8 cellular contexts compared by ENCODE assay signal in the genomic region with DNA sequence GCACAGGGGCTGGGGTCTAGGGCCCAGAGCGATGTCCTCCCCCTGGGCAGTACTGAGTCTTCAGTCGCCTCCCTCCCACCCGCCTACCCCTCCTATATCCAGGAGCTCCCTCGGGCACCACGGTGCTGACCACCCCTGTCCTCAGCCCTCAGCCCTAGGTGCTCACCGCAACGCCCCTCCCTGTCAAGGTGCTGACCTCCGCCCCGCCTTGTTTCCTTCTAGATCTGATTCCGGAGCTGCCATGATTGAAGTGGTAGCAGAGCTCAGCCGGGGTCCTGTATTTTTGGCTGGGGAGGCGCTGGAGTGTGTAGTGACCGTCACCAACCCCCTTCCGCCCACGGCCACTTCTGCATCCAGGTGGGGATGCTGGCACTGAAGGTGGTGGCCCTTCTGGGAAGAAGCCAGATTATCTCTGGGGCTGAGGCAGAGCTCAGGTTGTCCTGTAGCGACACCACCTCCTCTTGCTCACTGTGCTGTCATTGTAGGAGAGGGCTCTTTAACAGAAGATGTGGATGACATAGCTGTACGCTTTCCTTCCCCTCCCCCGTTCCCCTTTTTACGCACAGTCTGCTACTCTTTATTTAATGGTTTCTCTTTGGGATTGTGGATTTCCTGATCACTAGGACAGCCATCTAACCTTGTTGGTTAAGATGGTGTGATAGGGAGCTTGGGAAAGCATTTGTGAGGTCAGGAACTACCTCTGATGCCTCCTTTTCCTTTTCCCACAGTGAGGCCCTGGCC. TPM values are rescaled to one million over a fixed set of nuclear protein-coding genes. Genes with fewer than 3 reads are reported as not detected.
DNase-seq lines count a peak whose midpoint lies in the region; ATAC-seq and TF ChIP-seq lines count a peak whose summit lies in the region.

No MANE protein-coding gene starts in this region.

- peaks cover 21% of the 10 kb centered on the region for H3K4me1 ChIP-seq in A673 (ENCODE audit: insufficient read depth, low read length, poor library complexity, severe bottlenecking)

- peak overlapping the region; percentile 94 for H3K27ac Mint-ChIP-seq in T-helper 17 cell
- H3K27ac Mint-ChIP-seq in stimulated activated naive B cell treated with anti-CD40 and anti-IgM and Interleukin-4, amounts not matched to agents 10 μg/mL and 1 μg/mL and 100 μg/mL, for 72 hours = peak overlapping the region; percentile 96

- peak overlapping the region; percentile 96 for H3K4me3 ChIP-seq in A673 (ENCODE audit: low read depth, low read length, poor library complexity, severe bottlenecking)

- H3K4me3 Mint-ChIP-seq in T-helper 17 cell = peak overlapping the region; percentile 98
- peak overlapping the region; percentile 94 to 95 for H3K4me3 Mint-ChIP-seq in stimulated activated naive B cell treated with anti-CD40 and anti-IgM and Interleukin-4, amounts not matched to agents 10 μg/mL and 1 μg/mL and 100 μg/mL, for 72 hours

- no peak for TF ChIP-seq CTCF in A673 (conservative IDR thresholded peaks at IDR 0.05; ENCODE audit: low read depth, low read length)

- H3K9me3 ChIP-seq in A673 (ENCODE audit: low read depth, low read length, poor library complexity, severe bottlenecking) = no peaks in the 10 kb centered on the region
- no peaks in the 10 kb centered on the region for H3K9me3 ChIP-seq in T-helper 17 cell (ENCODE audit: control insufficient read depth, low read length, poor library complexity, severe bottlenecking)

- CTCF ChIA-PET in A673 (lab: Charles Lee) = no interaction called here

- H3K27me3 Mint-ChIP-seq in T-helper 17 cell = no peaks in the 10 kb centered on the region
- no peaks in the 10 kb centered on the region for H3K27me3 Mint-ChIP-seq in stimulated activated naive B cell treated with anti-CD40 and anti-IgM and Interleukin-4, amounts not matched to agents 10 μg/mL and 1 μg/mL and 100 μg/mL, for 72 hours

- peaks cover 12% of the 10 kb centered on the region for H3K36me3 ChIP-seq in A673 (ENCODE audit: insufficient read depth, low read length, poor library complexity, severe bottlenecking)

- H3K9me3 Mint-ChIP-seq in stimulated activated naive B cell treated with anti-CD40 and anti-IgM and Interleukin-4, amounts not matched to agents 10 μg/mL and 1 μg/mL and 100 μg/mL, for 72 hours = no peaks in the 10 kb centered on the region

- BruUV-seq in A673 (replicated peaks; lab: Mats Ljungman, UMichigan) = no TSS peak

- H3K36me3 Mint-ChIP-seq in T-helper 17 cell (ENCODE audit: low read depth) = peaks cover 14% of the 10 kb centered on the region
- peaks cover 29 to 50% of the 10 kb centered on the region in 2 donors for H3K36me3 Mint-ChIP-seq in stimulated activated naive B cell treated with anti-CD40 and anti-IgM and Interleukin-4, amounts not matched to agents 10 μg/mL and 1 μg/mL and 100 μg/mL, for 72 hours

- no peaks in the 10 kb centered on the region for H3K27me3 ChIP-seq in A673 (replicated peaks; ENCODE audit: insufficient read depth, low read depth, low read length, poor library complexity)

- H3K27ac ChIP-seq in A673 (ENCODE audit: low read depth, low read length, poor library complexity, severe bottlenecking) = peak overlapping the region; percentile 81
- H3K27ac ChIP-seq in caudate nucleus (ENCODE audit: low read depth, low read length) = peak overlapping the region; percentile 87

- peak; percentile 36 for ATAC-seq in GM18907 (IDR thresholded peaks at IDR 0.05; ENCODE audit: unreplicated experiment)
- peak; percentile 30 for ATAC-seq in HG03159 (IDR thresholded peaks at IDR 0.05; ENCODE audit: unreplicated experiment)
- ATAC-seq in T-helper 17 cell = peak; percentile 68
- ATAC-seq in left lobe of liver = peak; percentile 18
- ATAC-seq in stimulated activated naive B cell treated with anti-CD40 and anti-IgM and Interleukin-4, amounts not matched to agents 10 μg/mL and 1 μg/mL and 100 μg/mL, for 72 hours (replicated peaks) = peak; percentile 55 to 58

- intact Hi-C loops in A673 (cut with micrococcal nuclease; ENCODE audit: unreplicated experiment) = no loop called here

- peaks cover 46% of the 10 kb centered on the region for H3K4me1 Mint-ChIP-seq in T-helper 17 cell
- peaks cover 41 to 63% of the 10 kb centered on the region in 2 donors for H3K4me1 Mint-ChIP-seq in stimulated activated naive B cell treated with anti-CD40 and anti-IgM and Interleukin-4, amounts not matched to agents 10 μg/mL and 1 μg/mL and 100 μg/mL, for 72 hours

- DNase-seq in A673 (ENCODE audit: low spot score) = no peak
- DNase-seq in T-helper 17 cell = peak in 2 of 3 donors; percentile 19 to 22
- DNase-seq in caudate nucleus (lab: John Stamatoyannopoulos, UW) = peak in 33 of 61 donors; percentile 19 to 75 (median 53)
- DNase-seq in left lobe of liver (ENCODE audit: low spot score) = no peak
- DNase-seq in stimulated activated naive B cell treated with anti-CD40 and anti-IgM and Interleukin-4, amounts not matched to agents 10 μg/mL and 1 μg/mL and 100 μg/mL, for 72 hours = peak; percentile 42
- DNase-seq in globus pallidus (ENCODE audit: low spot score) = no peak

- POLR2A ChIA-PET in A673 (lab: Charles Lee; ENCODE audit: low non-redundant PET) = no interaction called here

RNA-seq across cellular contexts. Expression of a gene that starts 0.6 kb away (rescaled TPM):
- total RNA-seq in A673 (2021) (21.9 and 26.3 TPM in 2 replicates), T-helper 17 cell (10 to 100 TPM; 25.5 to 26.5 TPM), left lobe of liver (14.5 TPM)

RNA-seq across cellular contexts. Expression of a gene that starts 0.7 kb away (rescaled TPM):
- total RNA-seq in A673 (2021) (67.6 and 70.5 TPM in 2 replicates), T-helper 17 cell (10 to 100 TPM; 28.6 to 28.7 TPM), left lobe of liver (44.0 TPM)

RNA-seq across cellular contexts. Expression of a gene that starts 4.4 kb away (rescaled TPM):
- total RNA-seq in A673 (2021) (not detected in 2 replicates), T-helper 17 cell (not detected), left lobe of liver (1.5 TPM)

RNA-seq across cellular contexts. Expression of a gene that starts 17.2 kb away (rescaled TPM):
- total RNA-seq in A673 (2021) = 27.6 and 29.1 TPM in 2 replicates
- total RNA-seq in T-helper 17 cell = 10 to 100 TPM; 16.0 to 16.5 TPM
- total RNA-seq in left lobe of liver = 13.9 TPM

RNA-seq across cellular contexts. Expression of a gene that starts 17.7 kb away (rescaled TPM):
- total RNA-seq in A673 (2021) (173 and 178 TPM in 2 replicates), T-helper 17 cell (100 to 1,000 TPM; 259 to 617 TPM), left lobe of liver (107 TPM)

Comparison
In these comparisons a context has a peak if more than half of its experiments do, and no peak if none do; other contexts are left out.
1. DNase-seq: peak in T-helper 17 cell (2 of 3), caudate nucleus (33 of 61) and stimulated activated naive B cell treated with anti-CD40 and anti-IgM and Interleukin-4, amounts not matched to agents 10 μg/mL and 1 μg/mL and 100 μg/mL, for 72 hours (single experiment); none in A673 (single experiment), left lobe of liver (single experiment) and globus pallidus (single experiment).
2. ATAC-seq: peak in every context shown above with its lines; median percentile 68 in T-helper 17 cell; 56 in stimulated activated naive B cell treated with anti-CD40 and anti-IgM and Interleukin-4, amounts not matched to agents 10 μg/mL and 1 μg/mL and 100 μg/mL, for 72 hours; 36 in GM18907; 30 in HG03159; 18 in left lobe of liver.